In genomic region chr3:154023148-154023547, GRCh38 we compare ENCODE assay signal across 1 cellular context.
A peak's percentile ranks its signal among the peaks of the same experiment; 100 is the strongest.
TF ChIP-seq lines count a peak whose summit lies in the region.

No MANE protein-coding gene starts in this region.

TF ChIP-seq in HepG2, 621 proteins besides CTCF, POLR2A, EP300 and RAD21 (continued from another document):
- TF ChIP-seq ZNF839 (CRISPR knock-in tag; IDR thresholded peaks at IDR 0.05; ENCODE audit: borderline replicate concordance) = no peak
- TF ChIP-seq NRL (CRISPR knock-in tag; IDR thresholded peaks at IDR 0.05; ENCODE audit: borderline replicate concordance) = no peak
- no peak for TF ChIP-seq TOPORS (CRISPR knock-in tag; IDR thresholded peaks at IDR 0.05)
- TF ChIP-seq ZFAT (CRISPR knock-in tag; conservative IDR thresholded peaks at IDR 0.05) = no peak
- no peak for TF ChIP-seq ZNF281 (CRISPR knock-in tag; IDR thresholded peaks at IDR 0.05; ENCODE audit: borderline replicate concordance)
- no peak for TF ChIP-seq HIVEP1 (CRISPR knock-in tag; IDR thresholded peaks at IDR 0.05)
- TF ChIP-seq ZNF558 (CRISPR knock-in tag; IDR thresholded peaks at IDR 0.05; ENCODE audit: borderline replicate concordance) = no peak
- no peak for TF ChIP-seq ZNF574 (CRISPR knock-in tag; IDR thresholded peaks at IDR 0.05)
- TF ChIP-seq, protein P1, sequence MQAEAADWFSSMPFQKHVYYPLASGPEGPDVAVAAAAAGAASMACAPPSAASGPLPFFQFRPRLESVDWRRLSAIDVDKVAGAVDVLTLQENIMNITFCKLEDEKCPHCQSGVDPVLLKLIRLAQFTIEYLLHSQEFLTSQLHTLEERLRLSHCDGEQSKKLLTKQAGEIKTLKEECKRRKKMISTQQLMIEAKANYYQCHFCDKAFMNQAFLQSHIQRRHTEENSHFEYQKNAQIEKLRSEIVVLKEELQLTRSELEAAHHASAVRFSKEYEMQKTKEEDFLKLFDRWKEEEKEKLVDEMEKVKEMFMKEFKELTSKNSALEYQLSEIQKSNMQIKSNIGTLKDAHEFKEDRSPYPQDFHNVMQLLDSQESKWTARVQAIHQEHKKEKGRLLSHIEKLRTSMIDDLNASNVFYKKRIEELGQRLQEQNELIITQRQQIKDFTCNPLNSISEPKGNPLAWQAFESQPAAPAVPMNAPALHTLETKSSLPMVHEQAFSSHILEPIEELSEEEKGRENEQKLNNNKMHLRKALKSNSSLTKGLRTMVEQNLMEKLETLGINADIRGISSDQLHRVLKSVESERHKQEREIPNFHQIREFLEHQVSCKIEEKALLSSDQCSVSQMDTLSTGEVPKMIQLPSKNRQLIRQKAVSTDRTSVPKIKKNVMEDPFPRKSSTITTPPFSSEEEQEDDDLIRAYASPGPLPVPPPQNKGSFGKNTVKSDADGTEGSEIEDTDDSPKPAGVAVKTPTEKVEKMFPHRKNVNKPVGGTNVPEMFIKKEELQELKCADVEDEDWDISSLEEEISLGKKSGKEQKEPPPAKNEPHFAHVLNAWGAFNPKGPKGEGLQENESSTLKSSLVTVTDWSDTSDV (CRISPR knock-in tag; IDR thresholded peaks at IDR 0.05) = no peak
- TF ChIP-seq BCL6 (CRISPR knock-in tag; IDR thresholded peaks at IDR 0.05) = peak; percentile 78
- TF ChIP-seq ZNF781 (CRISPR knock-in tag; IDR thresholded peaks at IDR 0.05; ENCODE audit: borderline replicate concordance, not compliant biosample characterization) = no peak
- no peak for TF ChIP-seq ZNF549 (CRISPR knock-in tag; IDR thresholded peaks at IDR 0.05)
- peak; percentile 53; the same call in 1 of the 2 replicates for TF ChIP-seq DPF2 (CRISPR knock-in tag; IDR thresholded peaks at IDR 0.05; ENCODE audit: borderline replicate concordance, low read depth)
- TF ChIP-seq SMARCE1 (IDR thresholded peaks at IDR 0.05; ENCODE audit: borderline replicate concordance) = no peak
- TF ChIP-seq PHB2 (IDR thresholded peaks at IDR 0.05; ENCODE audit: partially characterized antibody) = no peak
- TF ChIP-seq SMARCC2 (IDR thresholded peaks at IDR 0.05) = no peak
- TF ChIP-seq HMG20A (CRISPR knock-in tag; IDR thresholded peaks at IDR 0.05; ENCODE audit: borderline replicate concordance) = peak; percentile 59; the same call in 1 of the 2 replicates
- TF ChIP-seq EEA1 (CRISPR knock-in tag; IDR thresholded peaks at IDR 0.05; ENCODE audit: borderline replicate concordance) = no peak
- no peak for TF ChIP-seq HNRNPK (IDR thresholded peaks at IDR 0.05; ENCODE audit: low read depth, low read length, poor library complexity, severe bottlenecking)
- TF ChIP-seq NBN (conservative IDR thresholded peaks at IDR 0.05) = no peak
- no peak for TF ChIP-seq RFXAP (CRISPR knock-in tag; IDR thresholded peaks at IDR 0.05; ENCODE audit: borderline replicate concordance)
- TF ChIP-seq MED13 (CRISPR knock-in tag; IDR thresholded peaks at IDR 0.05) = no peak
- TF ChIP-seq SRF (IDR thresholded peaks at IDR 0.05; ENCODE audit: low read depth, low read length) = no peak
